Comparison of ENCODE assay signal across 8 cellular contexts in the genomic region with DNA sequence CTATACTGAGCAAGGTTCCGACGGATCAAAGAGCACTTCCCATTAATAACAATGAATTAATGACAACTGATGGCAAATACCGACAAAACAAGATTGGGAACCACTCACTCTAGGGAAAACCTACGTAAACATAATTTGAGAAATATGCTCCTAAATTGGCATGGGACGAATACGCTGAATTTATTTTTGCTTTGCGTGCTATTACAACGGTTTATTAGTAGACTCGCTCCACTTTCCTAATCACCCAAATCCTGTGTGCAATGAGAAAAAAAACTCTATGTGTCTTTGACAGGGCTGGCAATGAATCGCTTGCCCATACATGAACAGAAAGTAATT. TPM values are rescaled to one million over a fixed set of nuclear protein-coding genes. Genes with fewer than 3 reads are reported as not detected.
A peak's percentile ranks its signal among the peaks of the same experiment; 100 is the strongest.
DNase-seq lines count a peak whose midpoint lies in the region; ATAC-seq and TF ChIP-seq lines count a peak whose summit lies in the region.

No MANE protein-coding gene starts in this region.

- peak overlapping the region; percentile 77 to 95 (median 88) for H3K27ac Mint-ChIP-seq in CD4-positive, alpha-beta memory T cell
- peak overlapping the region; percentile 30 for H3K27ac Mint-ChIP-seq in endothelial cell (ENCODE audit: unreplicated experiment)

- peak overlapping the region; percentile 85 for H3K9ac ChIP-seq in OCI-LY3 (ENCODE audit: low read length)

- POLR2A ChIA-PET in CD4-positive, alpha-beta memory T cell (lab: Charles Lee; ENCODE audit: partially characterized antibody) = interaction anchor here (1.0 to 2.7 kb wide), 5 partner anchors 11 to 966 kb away, joined by 3 to 33 read pairs (median 4); partner anchors contain the start of genes GORASP2 and HAT1

- CTCF ChIA-PET in CD4-positive, alpha-beta memory T cell (lab: Charles Lee; ENCODE audit: partially characterized antibody) = interaction anchor here (0.8 to 1.5 kb wide), 3 partner anchors 19 to 28 kb away, joined by 3 to 5 read pairs (median 3); partner anchors contain the start of gene HAT1

- no peaks in the 10 kb centered on the region for H3K9me3 ChIP-seq in CD4-positive, alpha-beta memory T cell (ENCODE audit: control insufficient read depth in 1 of 2, low read length in 2 of 2)
- H3K9me3 ChIP-seq in OCI-LY3 (ENCODE audit: insufficient read depth, low read length) (0 out of 2 replicates have a peak, but pooled peaks cover 4% of the 10 kb centered on the region), neutrophil (no peaks in the 10 kb centered on the region)

- H3K27me3 Mint-ChIP-seq in CD4-positive, alpha-beta memory T cell = peaks cover 0 to 2% of the 10 kb centered on the region in 2 donors
- H3K27me3 Mint-ChIP-seq in endothelial cell (ENCODE audit: unreplicated experiment) = peaks cover 4% of the 10 kb centered on the region

- intact Hi-C loops in CD4-positive, alpha-beta memory T cell (cut with micrococcal nuclease) = loop anchor here (1.0 kb wide), 3 partner anchors 28 to 661 kb away; partner anchors contain the start of genes HAT1 and METAP1D

- H3K36me3 ChIP-seq in CD4-positive, alpha-beta memory T cell (ENCODE audit: insufficient read depth, low read length) = no peaks in the 10 kb centered on the region
- H3K36me3 ChIP-seq in OCI-LY3 (replicated peaks; ENCODE audit: low read depth, low read length) (peaks cover 15% of the 10 kb centered on the region), neutrophil (peaks cover 9% of the 10 kb centered on the region)

- peaks cover 10 to 13% of the 10 kb centered on the region in 2 donors for H3K36me3 Mint-ChIP-seq in CD4-positive, alpha-beta memory T cell
- no peaks in the 10 kb centered on the region for H3K36me3 Mint-ChIP-seq in endothelial cell (ENCODE audit: low read depth, unreplicated experiment)

- peak overlapping the region; percentile 82 to 99 (median 95) for H3K4me3 Mint-ChIP-seq in CD4-positive, alpha-beta memory T cell
- peak overlapping the region; percentile 88 for H3K4me3 Mint-ChIP-seq in endothelial cell (ENCODE audit: unreplicated experiment)

- H3K27me3 ChIP-seq in CD4-positive, alpha-beta memory T cell (ENCODE audit: insufficient read depth, low read length) = no peaks in the 10 kb centered on the region
- no peaks in the 10 kb centered on the region for H3K27me3 ChIP-seq in OCI-LY3 (ENCODE audit: low read depth, low read length)
- H3K27me3 ChIP-seq in neutrophil = no peaks in the 10 kb centered on the region

- no peak for ATAC-seq in GM18867 (IDR thresholded peaks at IDR 0.05; ENCODE audit: unreplicated experiment)

- peaks cover 24 to 42% (median 27%) of the 10 kb centered on the region in 4 donors for H3K4me1 Mint-ChIP-seq in CD4-positive, alpha-beta memory T cell
- H3K4me1 Mint-ChIP-seq in endothelial cell (ENCODE audit: unreplicated experiment) = peaks cover 6% of the 10 kb centered on the region

- peak overlapping the region; percentile 92 for H2AFZ ChIP-seq in OCI-LY3 (ENCODE audit: low read depth, low read length)

- peak overlapping the region; percentile 95 for H3K4me2 ChIP-seq in OCI-LY3 (ENCODE audit: low read length)

- no peaks in the 10 kb centered on the region for H4K20me1 ChIP-seq in OCI-LY3 (ENCODE audit: insufficient read depth, low read length)

- peak in 1 of 5 donors; percentile 0 for DNase-seq in CD4-positive, alpha-beta memory T cell
- DNase-seq in endothelial cell (ENCODE audit: low spot score) (no peak), GF-D8 (lab: John Stamatoyannopoulos, UW) (no peak), amygdala (lab: John Stamatoyannopoulos, UW) (no peak)
- no peak for DNase-seq in effector CD8-positive, alpha-beta T cell (lab: John Stamatoyannopoulos, UW)

- H3K79me2 ChIP-seq in OCI-LY3 (ENCODE audit: low read length) = peaks cover 17% of the 10 kb centered on the region

- peaks cover 32% of the 10 kb centered on the region for H3K4me1 ChIP-seq in CD4-positive, alpha-beta memory T cell (ENCODE audit: insufficient read depth, low read length)
- H3K4me1 ChIP-seq in OCI-LY3 (ENCODE audit: low read length) = peaks cover 13% of the 10 kb centered on the region
- peaks cover 13 to 17% of the 10 kb centered on the region in 2 experiments for H3K4me1 ChIP-seq in neutrophil (ENCODE audit: control insufficient read depth in 1 of 2, insufficient read depth in 1 of 2, low read depth in 1 of 2, low read length in 1 of 2)

- TF ChIP-seq CTCF in OCI-LY3 (IDR thresholded peaks at IDR 0.05; ENCODE audit: low read depth, low read length) = no peak
- TF ChIP-seq CTCF in endothelial cell (IDR thresholded peaks at IDR 0.05; ENCODE audit: unreplicated experiment) = no peak
- TF ChIP-seq CTCF in neutrophil (IDR thresholded peaks at IDR 0.05) = no peak

- no peaks in the 10 kb centered on the region for H3K9me3 Mint-ChIP-seq in CD4-positive, alpha-beta memory T cell
- no peaks in the 10 kb centered on the region for H3K9me3 Mint-ChIP-seq in endothelial cell (ENCODE audit: unreplicated experiment)

- peak overlapping the region; percentile 66 for H3K27ac ChIP-seq in CD4-positive, alpha-beta memory T cell (ENCODE audit: low read depth, low read length)
- H3K27ac ChIP-seq in OCI-LY3 (ENCODE audit: low read length) = peak overlapping the region; percentile 46
- H3K27ac ChIP-seq in neutrophil = peak overlapping the region; percentile 67

- peak overlapping the region; percentile 74 to 87 for H3K4me3 ChIP-seq in CD4-positive, alpha-beta memory T cell (ENCODE audit: low read length in 2 of 2)
- H3K4me3 ChIP-seq in OCI-LY3 (ENCODE audit: low read length) (peak overlapping the region; percentile 94), neutrophil (ENCODE audit: low read depth in 1 of 2, low read length in 1 of 2) (peak overlapping the region; percentile 67 to 86)

RNA-seq across cellular contexts. Expression of gene SLC25A12, which starts 0.5 kb away (rescaled TPM):
- total RNA-seq in CD4-positive, alpha-beta memory T cell = 10 to 100 TPM; 14.6 to 14.9 TPM
- 10 to 100 TPM in 1 of 2 donors, 1 to 10 TPM in 1; 7.4 to 14.2 TPM for polyA plus RNA-seq in CD4-positive, alpha-beta memory T cell
- total RNA-seq in endothelial cell (ENCODE audit: unreplicated experiment) = 9.7 TPM

RNA-seq across cellular contexts. Expression of gene HAT1, which starts 27.7 kb away (rescaled TPM):
- total RNA-seq in CD4-positive, alpha-beta memory T cell = 10 to 100 TPM; 22.6 to 27.7 TPM
- 10 to 100 TPM; 66.0 to 75.2 TPM for polyA plus RNA-seq in CD4-positive, alpha-beta memory T cell
- total RNA-seq in endothelial cell (ENCODE audit: unreplicated experiment) = 22.8 TPM
